In genomic region chr10:118237930-118238329, GRCh38 we compare ENCODE assay signal across 15 cellular contexts.
DNase-seq lines count a peak whose midpoint lies in the region; ATAC-seq, FAIRE-seq and TF ChIP-seq lines count a peak whose summit lies in the region.
"Had no signal": no experiment of that assay in that cellular context is flagged by ENCODE, and none has a peak within 500 bp of the region (broad histone marks: within the 10 kb centered on the region; RNA-seq: fewer than 3 reads in every experiment).

No MANE protein-coding gene starts in this region.

- no peak overlapping the region for H2BK12ac ChIP-seq in H9 (ENCODE audit: insufficient read length, low read depth, low read length)

- FAIRE-seq in astrocyte (lab: Jason Lieb, UNC), result peak; percentile 95
- FAIRE-seq in urothelium cell line (lab: Jason Lieb, UNC), result peak; percentile 98

- no peak overlapping the region for H2BK120ac ChIP-seq in H9 (ENCODE audit: low read depth, low read length, poor library complexity, severe bottlenecking)

- no peaks in the 10 kb centered on the region for H3K4me1 ChIP-seq in H9 (ENCODE audit: insufficient read depth, low read length)
- no peaks in the 10 kb centered on the region for H3K4me1 ChIP-seq in astrocyte (ENCODE audit: insufficient read depth, low read length)
- peaks cover 0 to 7% (median 3%) of the 10 kb centered on the region in 4 donors for H3K4me1 ChIP-seq in esophagus muscularis mucosa
- H3K4me1 ChIP-seq: BLaER1 treated with 17β-estradiol and CSF1 and Interleukin-3, amounts not matched to agents 10 nM and 100 nM; HAP-1 had no signal

- H2AFZ ChIP-seq in H9 (ENCODE audit: low read length) (no peak overlapping the region), astrocyte (ENCODE audit: low read depth, low read length) (no peak overlapping the region)
- H2AFZ ChIP-seq: GM23338 had no signal

- intact Hi-C loops in esophagus muscularis mucosa (cut with DNase I), result loop anchor here (2.0 kb wide), 1 partner anchor 741 kb away; no protein-coding TSS in a partner anchor

- H4K91ac ChIP-seq in H9 (ENCODE audit: insufficient read length, low read depth, low read length), result no peak overlapping the region

- H3K9me3 ChIP-seq in H9 (ENCODE audit: control insufficient read depth, low read depth, low read length) (no peaks in the 10 kb centered on the region), astrocyte (ENCODE audit: insufficient read depth, low read depth, low read length) (no peaks in the 10 kb centered on the region), esophagus muscularis mucosa (no peaks in the 10 kb centered on the region)
- H3K9me3 ChIP-seq: HAP-1 had no signal

- no peak for ATAC-seq in HG03571 (IDR thresholded peaks at IDR 0.05; ENCODE audit: unreplicated experiment)
- ATAC-seq: GM23338 had no signal

- H3K4me3 ChIP-seq in astrocyte (ENCODE audit: insufficient read depth, low read depth, low read length) (no peak overlapping the region), esophagus muscularis mucosa (no peak overlapping the region)
- H3K4me3 ChIP-seq: BLaER1 treated with 17β-estradiol and CSF1 and Interleukin-3, amounts not matched to agents 10 nM and 100 nM; GM23338; HAP-1 had no signal

- H4K8ac ChIP-seq in H9 (replicated peaks; ENCODE audit: insufficient read length, low read depth, low read length), result no peak overlapping the region

- no peak overlapping the region for H3K9ac ChIP-seq in H9 (ENCODE audit: extremely low read depth, insufficient read length, low read length)
- H3K9ac ChIP-seq in astrocyte (ENCODE audit: low read length), result no peak overlapping the region
- H3K9ac ChIP-seq: BLaER1 treated with 17β-estradiol and CSF1 and Interleukin-3, amounts not matched to agents 10 nM and 100 nM had no signal

- no peak for DNase-seq in H9
- no peak for DNase-seq in astrocyte (ENCODE audit: low read depth)
- peak; percentile 34 for DNase-seq in esophagus muscularis mucosa (ENCODE audit: extremely low spot score)
- DNase-seq in urothelium cell line (ENCODE audit: low spot score), result no peak
- DNase-seq in NCI-H2029 (lab: John Stamatoyannopoulos, UW), result no peak
- no peak for DNase-seq in T-helper 2 cell
- DNase-seq: ACHN; CD4-positive, CD25-positive, alpha-beta regulatory T cell; GF-D8; HFFc6; KG1 had no signal

- H3K79me2 ChIP-seq in H9 (ENCODE audit: insufficient read depth, low read length) (no peaks in the 10 kb centered on the region), astrocyte (ENCODE audit: insufficient read depth, low read length) (no peaks in the 10 kb centered on the region)

- TF ChIP-seq CTCF in H9 (conservative IDR thresholded peaks at IDR 0.05) (no peak), astrocyte (IDR thresholded peaks at IDR 0.05; ENCODE audit: insufficient read depth, low read depth, low read length) (no peak), esophagus muscularis mucosa (IDR thresholded peaks at IDR 0.05) (no peak)

- H3K4me2 ChIP-seq in H9 (ENCODE audit: insufficient read depth, insufficient read length, low read length) (no peak overlapping the region), astrocyte (ENCODE audit: low read length) (no peak overlapping the region)
- H3K4me2 ChIP-seq: BLaER1 treated with 17β-estradiol and CSF1 and Interleukin-3, amounts not matched to agents 10 nM and 100 nM; GM23338 had no signal

- H3K4me3 Mint-ChIP-seq in H9 (no peak overlapping the region), astrocyte (ENCODE audit: unreplicated experiment) (no peak overlapping the region)
- H3K4me3 Mint-ChIP-seq: CD4-positive, CD25-positive, alpha-beta regulatory T cell; GM23338; HFFc6 had no signal

- H3K23ac ChIP-seq in H9 (ENCODE audit: insufficient read length, low read depth, low read length), result no peak overlapping the region

- H3T11ph ChIP-seq in H9 (ENCODE audit: low read length), result no peak overlapping the region

- no peak for TF ChIP-seq EP300 in esophagus muscularis mucosa (IDR thresholded peaks at IDR 0.05)

- H3K36me3 ChIP-seq in astrocyte (ENCODE audit: insufficient read depth, low read length), result no peaks in the 10 kb centered on the region
- H3K36me3 ChIP-seq in esophagus muscularis mucosa, result no peaks in the 10 kb centered on the region
- H3K36me3 ChIP-seq: BLaER1 treated with 17β-estradiol and CSF1 and Interleukin-3, amounts not matched to agents 10 nM and 100 nM; HAP-1 had no signal

- peaks cover 4 to 6% of the 10 kb centered on the region in 2 experiments; a peak in 4 of 5 replicates for H3K9me3 Mint-ChIP-seq in H9
- H3K9me3 Mint-ChIP-seq in astrocyte (ENCODE audit: unreplicated experiment), result no peaks in the 10 kb centered on the region
- H3K9me3 Mint-ChIP-seq: GM23338, HFFc6 had no signal

- TF ChIP-seq POLR2A in esophagus muscularis mucosa (IDR thresholded peaks at IDR 0.05; ENCODE audit: low read depth), result no peak

- H3K27ac ChIP-seq in H9 (ENCODE audit: insufficient read length, low read depth, low read length) (no peak overlapping the region), astrocyte (ENCODE audit: low read depth, low read length) (no peak overlapping the region), esophagus muscularis mucosa (replicated peaks in 1 of 4) (no peak overlapping the region)
- H3K27ac ChIP-seq: BLaER1 treated with 17β-estradiol and CSF1 and Interleukin-3, amounts not matched to agents 10 nM and 100 nM had no signal

- H3K36me3 Mint-ChIP-seq in H9 (ENCODE audit: insufficient read depth in 1 of 3, low read depth in 3 of 3), result no peaks in the 10 kb centered on the region
- H3K36me3 Mint-ChIP-seq in astrocyte (ENCODE audit: low read depth, unreplicated experiment), result no peaks in the 10 kb centered on the region
- H3K36me3 Mint-ChIP-seq: CD4-positive, CD25-positive, alpha-beta regulatory T cell had no signal

- no peaks in the 10 kb centered on the region for H3K23me2 ChIP-seq in H9 (ENCODE audit: insufficient read length, low read depth, low read length, poor library complexity, severe bottlenecking)

- H3K4me1 Mint-ChIP-seq in H9, result no peaks in the 10 kb centered on the region; a peak in 1 of 4 replicates
- H3K4me1 Mint-ChIP-seq in astrocyte (ENCODE audit: low read depth, unreplicated experiment), result no peaks in the 10 kb centered on the region
- H3K4me1 Mint-ChIP-seq: GM23338 had no signal

- no peak overlapping the region for H2BK15ac ChIP-seq in H9 (ENCODE audit: low read depth, low read length)

- H2AK5ac ChIP-seq in H9 (ENCODE audit: insufficient read length, low read length), result no peak overlapping the region

- peak overlapping the region; percentile 44 for H4K5ac ChIP-seq in H9 (ENCODE audit: insufficient read length, low read depth, low read length)

- H3K14ac ChIP-seq in H9 (ENCODE audit: insufficient read depth, low read length), result no peak overlapping the region

- peaks cover 1% of the 10 kb centered on the region; the same call in 1 of the 2 replicates for H3K27me3 ChIP-seq in H9 (ENCODE audit: insufficient read depth, low read length)
- H3K27me3 ChIP-seq in astrocyte (ENCODE audit: insufficient read depth, low read length), result peaks cover 13% of the 10 kb centered on the region
- peaks cover 0 to 60% (median 4%) of the 10 kb centered on the region in 4 donors for H3K27me3 ChIP-seq in esophagus muscularis mucosa
- H3K27me3 ChIP-seq: BLaER1 treated with 17β-estradiol and CSF1 and Interleukin-3, amounts not matched to agents 10 nM and 100 nM had no signal

- H3K27me3 Mint-ChIP-seq in H9 (ENCODE audit: low read depth), result peaks cover 57% of the 10 kb centered on the region
- H3K27me3 Mint-ChIP-seq in astrocyte (ENCODE audit: low read depth, unreplicated experiment), result peaks cover 34% of the 10 kb centered on the region

- no peak overlapping the region for H2BK20ac ChIP-seq in H9 (ENCODE audit: low read depth, low read length, poor library complexity, severe bottlenecking)

- no peak overlapping the region for H3K18ac ChIP-seq in H9 (ENCODE audit: insufficient read length, low read depth, low read length)

- H4K20me1 ChIP-seq in H9 (ENCODE audit: control insufficient read depth, insufficient read depth, insufficient read length) (no peaks in the 10 kb centered on the region), astrocyte (ENCODE audit: insufficient read depth, low read length) (no peaks in the 10 kb centered on the region)
- H4K20me1 ChIP-seq: BLaER1 treated with 17β-estradiol and CSF1 and Interleukin-3, amounts not matched to agents 10 nM and 100 nM had no signal

- H3K27ac Mint-ChIP-seq in H9 (peak overlapping the region in 1 of 3 experiments; percentile 11; a peak in 2 of 7 replicates), astrocyte (ENCODE audit: unreplicated experiment) (no peak overlapping the region)
- H3K27ac Mint-ChIP-seq: GM23338, HFFc6 had no signal

- H2BK5ac ChIP-seq in H9 (ENCODE audit: insufficient read length, low read length), result no peak overlapping the region

- H3K4ac ChIP-seq in H9 (ENCODE audit: low read depth, low read length), result no peak overlapping the region

- H3K79me1 ChIP-seq in H9 (ENCODE audit: insufficient read depth, low read depth, low read length, poor library complexity, severe bottlenecking), result no peaks in the 10 kb centered on the region

- no peak overlapping the region for H3K56ac ChIP-seq in H9 (ENCODE audit: insufficient read length, low read depth, low read length)

- no CpG with 5 or more reads among the region's 5 CpGs for WGBS in H9 (ENCODE audit: extremely low coverage, insufficient read length, low lambda C conversion rate)
- WGBS in esophagus muscularis mucosa, result 90% methylated on average over 5 of the region's 5 CpGs
